1 cellular context compared by ENCODE assay signal in the genomic region with DNA sequence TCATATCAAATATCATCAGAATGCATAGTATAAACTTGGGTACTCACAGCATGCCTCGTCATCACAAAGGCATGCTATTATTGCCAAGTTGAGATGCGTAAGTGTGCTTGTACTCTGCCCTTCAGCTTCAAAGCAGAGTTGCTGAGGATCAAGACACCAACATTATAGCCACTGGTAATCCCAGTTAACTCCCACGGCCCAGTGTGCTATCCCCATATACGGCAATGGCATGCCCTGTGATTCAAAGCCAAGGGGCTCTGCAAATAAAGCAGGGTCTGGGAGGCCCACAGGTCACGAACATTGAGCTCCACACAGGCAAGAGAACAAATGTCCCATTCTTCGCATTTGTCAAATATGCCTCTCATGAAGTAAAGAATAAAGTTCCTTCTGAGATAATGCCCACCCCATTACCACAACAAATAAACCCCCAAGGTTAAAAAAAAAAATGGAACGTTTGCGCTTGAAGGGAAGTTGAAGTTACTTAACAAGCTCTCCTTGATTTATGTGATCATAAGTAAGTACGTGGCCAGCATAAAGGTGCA.
TF ChIP-seq lines count a peak whose summit lies in the region.

No MANE protein-coding gene starts in this region.

TF ChIP-seq in HepG2, 621 proteins besides CTCF, POLR2A, EP300 and RAD21 (continued from another document and continues in another):
- TF ChIP-seq, protein P1, sequence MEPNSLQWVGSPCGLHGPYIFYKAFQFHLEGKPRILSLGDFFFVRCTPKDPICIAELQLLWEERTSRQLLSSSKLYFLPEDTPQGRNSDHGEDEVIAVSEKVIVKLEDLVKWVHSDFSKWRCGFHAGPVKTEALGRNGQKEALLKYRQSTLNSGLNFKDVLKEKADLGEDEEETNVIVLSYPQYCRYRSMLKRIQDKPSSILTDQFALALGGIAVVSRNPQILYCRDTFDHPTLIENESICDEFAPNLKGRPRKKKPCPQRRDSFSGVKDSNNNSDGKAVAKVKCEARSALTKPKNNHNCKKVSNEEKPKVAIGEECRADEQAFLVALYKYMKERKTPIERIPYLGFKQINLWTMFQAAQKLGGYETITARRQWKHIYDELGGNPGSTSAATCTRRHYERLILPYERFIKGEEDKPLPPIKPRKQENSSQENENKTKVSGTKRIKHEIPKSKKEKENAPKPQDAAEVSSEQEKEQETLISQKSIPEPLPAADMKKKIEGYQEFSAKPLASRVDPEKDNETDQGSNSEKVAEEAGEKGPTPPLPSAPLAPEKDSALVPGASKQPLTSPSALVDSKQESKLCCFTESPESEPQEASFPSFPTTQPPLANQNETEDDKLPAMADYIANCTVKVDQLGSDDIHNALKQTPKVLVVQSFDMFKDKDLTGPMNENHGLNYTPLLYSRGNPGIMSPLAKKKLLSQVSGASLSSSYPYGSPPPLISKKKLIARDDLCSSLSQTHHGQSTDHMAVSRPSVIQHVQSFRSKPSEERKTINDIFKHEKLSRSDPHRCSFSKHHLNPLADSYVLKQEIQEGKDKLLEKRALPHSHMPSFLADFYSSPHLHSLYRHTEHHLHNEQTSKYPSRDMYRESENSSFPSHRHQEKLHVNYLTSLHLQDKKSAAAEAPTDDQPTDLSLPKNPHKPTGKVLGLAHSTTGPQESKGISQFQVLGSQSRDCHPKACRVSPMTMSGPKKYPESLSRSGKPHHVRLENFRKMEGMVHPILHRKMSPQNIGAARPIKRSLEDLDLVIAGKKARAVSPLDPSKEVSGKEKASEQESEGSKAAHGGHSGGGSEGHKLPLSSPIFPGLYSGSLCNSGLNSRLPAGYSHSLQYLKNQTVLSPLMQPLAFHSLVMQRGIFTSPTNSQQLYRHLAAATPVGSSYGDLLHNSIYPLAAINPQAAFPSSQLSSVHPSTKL (CRISPR knock-in tag; IDR thresholded peaks at IDR 0.05), result peak; percentile 97
- TF ChIP-seq, protein P2, sequence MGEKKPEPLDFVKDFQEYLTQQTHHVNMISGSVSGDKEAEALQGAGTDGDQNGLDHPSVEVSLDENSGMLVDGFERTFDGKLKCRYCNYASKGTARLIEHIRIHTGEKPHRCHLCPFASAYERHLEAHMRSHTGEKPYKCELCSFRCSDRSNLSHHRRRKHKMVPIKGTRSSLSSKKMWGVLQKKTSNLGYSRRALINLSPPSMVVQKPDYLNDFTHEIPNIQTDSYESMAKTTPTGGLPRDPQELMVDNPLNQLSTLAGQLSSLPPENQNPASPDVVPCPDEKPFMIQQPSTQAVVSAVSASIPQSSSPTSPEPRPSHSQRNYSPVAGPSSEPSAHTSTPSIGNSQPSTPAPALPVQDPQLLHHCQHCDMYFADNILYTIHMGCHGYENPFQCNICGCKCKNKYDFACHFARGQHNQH (CRISPR knock-in tag; IDR thresholded peaks at IDR 0.05), result 0 out of 2 replicates have a peak, but pooled peaks have one; percentile 39
- TF ChIP-seq, protein P3, sequence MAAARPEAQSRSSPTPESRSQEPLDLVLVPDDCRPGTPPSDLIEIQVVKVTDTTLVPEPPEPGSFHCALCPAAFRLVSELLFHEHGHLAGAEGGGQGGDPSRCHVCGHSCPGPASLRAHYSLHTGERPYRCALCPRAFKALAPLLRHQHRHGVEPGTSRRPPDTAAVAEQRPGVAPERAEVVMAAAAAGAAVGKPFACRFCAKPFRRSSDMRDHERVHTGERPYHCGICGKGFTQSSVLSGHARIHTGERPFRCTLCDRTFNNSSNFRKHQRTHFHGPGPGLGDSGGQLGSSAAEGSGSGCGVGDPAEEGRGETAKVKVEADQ (CRISPR knock-in tag; IDR thresholded peaks at IDR 0.05; ENCODE audit: borderline replicate concordance), result 0 out of 2 replicates have a peak, but pooled peaks have one; percentile 45
- peak; percentile 99 for TF ChIP-seq SALL1 (CRISPR knock-in tag; IDR thresholded peaks at IDR 0.05)
- TF ChIP-seq RARA (CRISPR knock-in tag; IDR thresholded peaks at IDR 0.05), result peak; percentile 78
- 0 out of 2 replicates have a peak, but pooled peaks have one; percentile 31 for TF ChIP-seq ARNT2 (CRISPR knock-in tag; IDR thresholded peaks at IDR 0.05; ENCODE audit: low read depth)
- peak; percentile 83 to 90 for TF ChIP-seq NR2F1 (CRISPR knock-in tag; IDR thresholded peaks at IDR 0.05)
- TF ChIP-seq SP5 (CRISPR knock-in tag; IDR thresholded peaks at IDR 0.05; ENCODE audit: borderline replicate concordance, low read depth), result peak; percentile 90
- no peak for TF ChIP-seq MAFG (CRISPR knock-in tag; IDR thresholded peaks at IDR 0.05)
- TF ChIP-seq, protein P4, sequence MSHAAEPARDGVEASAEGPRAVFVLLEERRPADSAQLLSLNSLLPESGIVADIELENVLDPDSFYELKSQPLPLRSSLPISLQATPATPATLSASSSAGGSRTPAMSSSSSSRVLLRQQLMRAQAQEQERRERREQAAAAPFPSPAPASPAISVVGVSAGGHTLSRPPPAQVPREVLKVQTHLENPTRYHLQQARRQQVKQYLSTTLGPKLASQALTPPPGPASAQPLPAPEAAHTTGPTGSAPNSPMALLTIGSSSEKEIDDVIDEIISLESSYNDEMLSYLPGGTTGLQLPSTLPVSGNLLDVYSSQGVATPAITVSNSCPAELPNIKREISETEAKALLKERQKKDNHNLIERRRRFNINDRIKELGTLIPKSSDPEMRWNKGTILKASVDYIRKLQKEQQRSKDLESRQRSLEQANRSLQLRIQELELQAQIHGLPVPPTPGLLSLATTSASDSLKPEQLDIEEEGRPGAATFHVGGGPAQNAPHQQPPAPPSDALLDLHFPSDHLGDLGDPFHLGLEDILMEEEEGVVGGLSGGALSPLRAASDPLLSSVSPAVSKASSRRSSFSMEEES (CRISPR knock-in tag; IDR thresholded peaks at IDR 0.05), result peak; percentile 59
- TF ChIP-seq DNMT3B (CRISPR knock-in tag; conservative IDR thresholded peaks at IDR 0.05), result peak; percentile 80; the same call in 1 of the 2 replicates
- 0 out of 2 replicates have a peak, but pooled peaks have one; percentile 10 for TF ChIP-seq TRIM24 (CRISPR knock-in tag; IDR thresholded peaks at IDR 0.05)
- TF ChIP-seq NCOR1 (IDR thresholded peaks at IDR 0.05; ENCODE audit: borderline replicate concordance, low read length), result peak; percentile 93
- peak; percentile 93 for TF ChIP-seq HNF4A (CRISPR knock-in tag; IDR thresholded peaks at IDR 0.05)
- TF ChIP-seq, protein P5, sequence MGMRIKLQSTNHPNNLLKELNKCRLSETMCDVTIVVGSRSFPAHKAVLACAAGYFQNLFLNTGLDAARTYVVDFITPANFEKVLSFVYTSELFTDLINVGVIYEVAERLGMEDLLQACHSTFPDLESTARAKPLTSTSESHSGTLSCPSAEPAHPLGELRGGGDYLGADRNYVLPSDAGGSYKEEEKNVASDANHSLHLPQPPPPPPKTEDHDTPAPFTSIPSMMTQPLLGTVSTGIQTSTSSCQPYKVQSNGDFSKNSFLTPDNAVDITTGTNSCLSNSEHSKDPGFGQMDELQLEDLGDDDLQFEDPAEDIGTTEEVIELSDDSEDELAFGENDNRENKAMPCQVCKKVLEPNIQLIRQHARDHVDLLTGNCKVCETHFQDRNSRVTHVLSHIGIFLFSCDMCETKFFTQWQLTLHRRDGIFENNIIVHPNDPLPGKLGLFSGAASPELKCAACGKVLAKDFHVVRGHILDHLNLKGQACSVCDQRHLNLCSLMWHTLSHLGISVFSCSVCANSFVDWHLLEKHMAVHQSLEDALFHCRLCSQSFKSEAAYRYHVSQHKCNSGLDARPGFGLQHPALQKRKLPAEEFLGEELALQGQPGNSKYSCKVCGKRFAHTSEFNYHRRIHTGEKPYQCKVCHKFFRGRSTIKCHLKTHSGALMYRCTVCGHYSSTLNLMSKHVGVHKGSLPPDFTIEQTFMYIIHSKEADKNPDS (CRISPR knock-in tag; IDR thresholded peaks at IDR 0.05), result peak; percentile 44; the same call in 1 of the 2 replicates
- peak; percentile 75 for TF ChIP-seq BCL6 (CRISPR knock-in tag; IDR thresholded peaks at IDR 0.05)
- TF ChIP-seq RXRB (CRISPR knock-in tag; IDR thresholded peaks at IDR 0.05; ENCODE audit: borderline replicate concordance), result peak; percentile 75
- TF ChIP-seq TCF7L2 (IDR thresholded peaks at IDR 0.05; ENCODE audit: low read depth, low read length), result peak; percentile 83
- TF ChIP-seq, protein P6, sequence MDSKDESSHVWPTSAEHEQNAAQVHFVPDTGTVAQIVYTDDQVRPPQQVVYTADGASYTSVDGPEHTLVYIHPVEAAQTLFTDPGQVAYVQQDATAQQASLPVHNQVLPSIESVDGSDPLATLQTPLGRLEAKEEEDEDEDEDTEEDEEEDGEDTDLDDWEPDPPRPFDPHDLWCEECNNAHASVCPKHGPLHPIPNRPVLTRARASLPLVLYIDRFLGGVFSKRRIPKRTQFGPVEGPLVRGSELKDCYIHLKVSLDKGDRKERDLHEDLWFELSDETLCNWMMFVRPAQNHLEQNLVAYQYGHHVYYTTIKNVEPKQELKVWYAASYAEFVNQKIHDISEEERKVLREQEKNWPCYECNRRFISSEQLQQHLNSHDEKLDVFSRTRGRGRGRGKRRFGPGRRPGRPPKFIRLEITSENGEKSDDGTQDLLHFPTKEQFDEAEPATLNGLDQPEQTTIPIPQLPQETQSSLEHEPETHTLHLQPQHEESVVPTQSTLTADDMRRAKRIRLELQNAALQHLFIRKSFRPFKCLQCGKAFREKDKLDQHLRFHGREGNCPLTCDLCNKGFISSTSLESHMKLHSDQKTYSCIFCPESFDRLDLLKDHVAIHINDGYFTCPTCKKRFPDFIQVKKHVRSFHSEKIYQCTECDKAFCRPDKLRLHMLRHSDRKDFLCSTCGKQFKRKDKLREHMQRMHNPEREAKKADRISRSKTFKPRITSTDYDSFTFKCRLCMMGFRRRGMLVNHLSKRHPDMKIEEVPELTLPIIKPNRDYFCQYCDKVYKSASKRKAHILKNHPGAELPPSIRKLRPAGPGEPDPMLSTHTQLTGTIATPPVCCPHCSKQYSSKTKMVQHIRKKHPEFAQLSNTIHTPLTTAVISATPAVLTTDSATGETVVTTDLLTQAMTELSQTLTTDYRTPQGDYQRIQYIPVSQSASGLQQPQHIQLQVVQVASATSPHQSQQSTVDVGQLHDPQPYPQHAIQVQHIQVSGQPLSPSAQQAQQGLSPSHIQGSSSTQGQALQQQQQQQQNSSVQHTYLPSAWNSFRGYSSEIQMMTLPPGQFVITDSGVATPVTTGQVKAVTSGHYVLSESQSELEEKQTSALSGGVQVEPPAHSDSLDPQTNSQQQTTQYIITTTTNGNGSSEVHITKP (CRISPR knock-in tag; IDR thresholded peaks at IDR 0.05; ENCODE audit: low read depth), result peak; percentile 55; the same call in 1 of the 2 replicates
- peak; percentile 88 for TF ChIP-seq TCF7 (IDR thresholded peaks at IDR 0.05; ENCODE audit: low read depth)
- no peak for TF ChIP-seq ARHGAP35 (CRISPR knock-in tag; IDR thresholded peaks at IDR 0.05; ENCODE audit: borderline replicate concordance)
- peak; percentile 40 for TF ChIP-seq PHF5A (CRISPR knock-in tag; IDR thresholded peaks at IDR 0.05; ENCODE audit: low read depth, unreplicated experiment)
- TF ChIP-seq ATF7 (IDR thresholded peaks at IDR 0.05), result no peak
- peak; percentile 67; the same call in 1 of the 2 replicates for TF ChIP-seq ATF7 (CRISPR knock-in tag; IDR thresholded peaks at IDR 0.05)
- peak in 1 of 2 experiments; percentile 60; a peak in 2 of 4 replicates for TF ChIP-seq KLF16 (CRISPR knock-in tag; IDR thresholded peaks at IDR 0.05)
- TF ChIP-seq NCOA1 (CRISPR knock-in tag; IDR thresholded peaks at IDR 0.05), result peak; percentile 84; the same call in 1 of the 2 replicates
- TF ChIP-seq SOX6 (IDR thresholded peaks at IDR 0.05), result no peak
- TF ChIP-seq SOX6 (CRISPR knock-in tag; IDR thresholded peaks at IDR 0.05), result peak; percentile 98
- TF ChIP-seq DPF2 (CRISPR knock-in tag; IDR thresholded peaks at IDR 0.05; ENCODE audit: borderline replicate concordance, low read depth), result peak; percentile 86
- peak; percentile 94 for TF ChIP-seq JUND (CRISPR knock-in tag; IDR thresholded peaks at IDR 0.05)
- TF ChIP-seq, protein P7, sequence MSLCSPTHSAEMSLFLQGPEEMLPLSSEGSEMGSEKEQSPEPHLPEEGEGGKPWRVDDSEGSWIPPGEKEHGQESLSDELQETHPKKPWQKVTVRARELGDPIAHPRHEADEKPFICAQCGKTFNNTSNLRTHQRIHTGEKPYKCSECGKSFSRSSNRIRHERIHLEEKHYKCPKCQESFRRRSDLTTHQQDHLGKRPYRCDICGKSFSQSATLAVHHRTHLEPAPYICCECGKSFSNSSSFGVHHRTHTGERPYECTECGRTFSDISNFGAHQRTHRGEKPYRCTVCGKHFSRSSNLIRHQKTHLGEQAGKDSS (CRISPR knock-in tag; IDR thresholded peaks at IDR 0.05; ENCODE audit: borderline replicate concordance, low read depth), result peak; percentile 63; the same call in 1 of the 2 replicates
- TF ChIP-seq ZEB1 (IDR thresholded peaks at IDR 0.05; ENCODE audit: insufficient replicate concordance, low read depth), result peak; percentile 35
- TF ChIP-seq, protein P8, sequence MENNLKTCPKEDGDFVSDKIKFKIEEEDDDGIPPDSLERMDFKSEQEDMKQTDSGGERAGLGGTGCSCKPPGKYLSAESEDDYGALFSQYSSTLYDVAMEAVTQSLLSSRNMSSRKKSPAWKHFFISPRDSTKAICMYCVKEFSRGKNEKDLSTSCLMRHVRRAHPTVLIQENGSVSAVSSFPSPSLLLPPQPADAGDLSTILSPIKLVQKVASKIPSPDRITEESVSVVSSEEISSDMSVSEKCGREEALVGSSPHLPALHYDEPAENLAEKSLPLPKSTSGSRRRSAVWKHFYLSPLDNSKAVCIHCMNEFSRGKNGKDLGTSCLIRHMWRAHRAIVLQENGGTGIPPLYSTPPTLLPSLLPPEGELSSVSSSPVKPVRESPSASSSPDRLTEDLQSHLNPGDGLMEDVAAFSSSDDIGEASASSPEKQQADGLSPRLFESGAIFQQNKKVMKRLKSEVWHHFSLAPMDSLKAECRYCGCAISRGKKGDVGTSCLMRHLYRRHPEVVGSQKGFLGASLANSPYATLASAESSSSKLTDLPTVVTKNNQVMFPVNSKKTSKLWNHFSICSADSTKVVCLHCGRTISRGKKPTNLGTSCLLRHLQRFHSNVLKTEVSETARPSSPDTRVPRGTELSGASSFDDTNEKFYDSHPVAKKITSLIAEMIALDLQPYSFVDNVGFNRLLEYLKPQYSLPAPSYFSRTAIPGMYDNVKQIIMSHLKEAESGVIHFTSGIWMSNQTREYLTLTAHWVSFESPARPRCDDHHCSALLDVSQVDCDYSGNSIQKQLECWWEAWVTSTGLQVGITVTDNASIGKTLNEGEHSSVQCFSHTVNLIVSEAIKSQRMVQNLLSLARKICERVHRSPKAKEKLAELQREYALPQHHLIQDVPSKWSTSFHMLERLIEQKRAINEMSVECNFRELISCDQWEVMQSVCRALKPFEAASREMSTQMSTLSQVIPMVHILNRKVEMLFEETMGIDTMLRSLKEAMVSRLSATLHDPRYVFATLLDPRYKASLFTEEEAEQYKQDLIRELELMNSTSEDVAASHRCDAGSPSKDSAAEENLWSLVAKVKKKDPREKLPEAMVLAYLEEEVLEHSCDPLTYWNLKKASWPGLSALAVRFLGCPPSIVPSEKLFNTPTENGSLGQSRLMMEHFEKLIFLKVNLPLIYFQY (CRISPR knock-in tag; IDR thresholded peaks at IDR 0.05; ENCODE audit: borderline replicate concordance), result peak; percentile 25; the same call in 1 of the 2 replicates
- no peak for TF ChIP-seq ZNF780A (CRISPR knock-in tag; IDR thresholded peaks at IDR 0.05)
- peak; percentile 40 for TF ChIP-seq CEBPG (CRISPR knock-in tag; IDR thresholded peaks at IDR 0.05)
